Comparison of ENCODE assay signal across 1 cellular context in genomic region chr16:87351320-87351698, GRCh38.
TF ChIP-seq lines count a peak whose summit lies in the region.

No MANE protein-coding gene starts in this region.

TF ChIP-seq in WTC11, 78 proteins besides CTCF, POLR2A, EP300 and RAD21 (continued from another document):
- TF ChIP-seq GRHL2 (CRISPR knock-in tag; IDR thresholded peaks at IDR 0.05; ENCODE audit: insufficient replicate concordance, severe bottlenecking): no peak
- TF ChIP-seq ZBTB43 (CRISPR knock-in tag; IDR thresholded peaks at IDR 0.05): no peak
- no peak for TF ChIP-seq FOXJ3 (CRISPR knock-in tag; IDR thresholded peaks at IDR 0.05; ENCODE audit: borderline replicate concordance)
